8 cellular contexts compared by ENCODE assay signal in the genomic region with DNA sequence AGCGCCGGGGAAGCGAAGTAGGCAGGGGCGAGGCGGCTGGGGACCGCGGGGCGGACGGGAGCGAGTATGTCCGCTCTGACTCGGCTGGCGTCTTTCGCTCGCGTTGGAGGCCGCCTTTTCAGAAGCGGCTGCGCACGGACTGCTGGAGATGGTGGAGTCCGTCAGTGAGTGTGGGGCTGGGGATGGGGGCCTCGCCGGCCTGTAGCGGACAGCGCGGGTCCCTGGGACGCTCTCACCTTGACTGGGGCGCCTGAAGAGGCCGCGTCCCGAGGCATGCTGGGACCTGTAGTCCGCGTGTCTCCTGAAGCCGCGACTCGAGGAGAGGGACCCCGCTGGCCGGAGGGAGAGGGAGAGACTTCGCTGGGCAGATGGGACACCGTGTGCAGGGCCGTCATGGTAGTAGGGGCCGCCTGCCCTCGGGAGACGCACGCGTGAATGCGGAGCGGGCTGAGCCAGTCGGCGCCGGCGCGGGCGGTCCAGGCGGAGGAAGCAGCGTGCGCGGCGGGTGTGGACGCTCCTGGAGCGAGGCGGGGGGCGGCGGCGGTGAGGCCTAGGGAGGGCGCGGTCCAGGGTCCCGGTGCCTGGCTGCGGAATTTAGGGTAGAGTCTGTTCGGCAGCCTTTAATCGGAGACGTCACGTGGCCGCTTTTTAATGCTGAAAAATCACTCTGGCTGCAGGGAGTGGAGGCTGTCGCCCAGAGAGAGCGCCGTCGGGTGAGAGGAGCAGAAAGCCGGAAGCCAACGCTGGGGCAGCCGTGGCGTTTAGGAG. TPM values are rescaled to one million over a fixed set of nuclear protein-coding genes. Genes with fewer than 3 reads are reported as not detected.
DNase-seq lines count a peak whose midpoint lies in the region; ATAC-seq and TF ChIP-seq lines count a peak whose summit lies in the region.

A gene (plus strand): TSS at position 30 of the 768 bp plus-strand sequence. CDS start 37 bp downstream, at position 67.

- peak within 1 kb of the TSS; percentile 99 for H3K27ac Mint-ChIP-seq in endodermal cell

- H3K27ac ChIP-seq in endodermal cell (ENCODE audit: low read depth, low read length), result peak within 1 kb of the TSS; percentile 87

- H3K9me3 ChIP-seq in endodermal cell (ENCODE audit: control insufficient read depth, low read length), result no peaks in the 10 kb centered on the region

- H3K36me3 Mint-ChIP-seq in endodermal cell (ENCODE audit: low read depth), result peaks cover 6% of the 10 kb centered on the region

- H3K4me1 ChIP-seq in endodermal cell (ENCODE audit: control insufficient read depth, insufficient read depth, low read length), result no peaks in the 10 kb centered on the region

- H3K27me3 ChIP-seq in endodermal cell (ENCODE audit: control insufficient read depth, insufficient read depth, low read length, poor library complexity, severe bottlenecking), result no peaks in the 10 kb centered on the region

- H3K9ac ChIP-seq in endodermal cell (ENCODE audit: extremely low read depth, low read length, poor library complexity, severe bottlenecking), result peak within 1 kb of the TSS; percentile 50

- DNase-seq in CMK (ENCODE audit: low read depth), result peak; percentile 31
- peak; percentile 92 for DNase-seq in NCI-H82 (lab: John Stamatoyannopoulos, UW)
- peak; percentile 19 to 95 for DNase-seq in activated CD8-positive, alpha-beta memory T cell treated with anti-CD3 and anti-CD28 coated beads for 1 hour (ENCODE audit: extremely low read depth in 1 of 2, low read depth in 1 of 2)
- DNase-seq in endodermal cell, result peak; percentile 94
- peak; percentile 98 for DNase-seq in mesenteric fat pad (ENCODE audit: low spot score)
- peak; percentile 53 to 55 for DNase-seq in stimulated activated CD8-positive, alpha-beta memory T cell treated with anti-CD3 and anti-CD28 coated beads, Interleukin-15, amount 100 ng/mL, for 48 hours (ENCODE audit: low read depth in 2 of 2)

- WGBS in endodermal cell (ENCODE audit: insufficient coverage in 1 of 2, insufficient read length in 1 of 2), 2 experiments, result 0% methylated on average over 23 to 82 of the region's 82 CpGs

- peak within 1 kb of the TSS; percentile 97 for H3K4me3 Mint-ChIP-seq in endodermal cell

- H3K4me3 ChIP-seq in endodermal cell (ENCODE audit: low read length), result peak within 1 kb of the TSS; percentile 89

- H3K27me3 Mint-ChIP-seq in endodermal cell (ENCODE audit: insufficient read depth), result no peaks in the 10 kb centered on the region

- peaks cover 19% of the 10 kb centered on the region for H3K4me1 Mint-ChIP-seq in endodermal cell

- peaks cover 4% of the 10 kb centered on the region for H3K36me3 ChIP-seq in endodermal cell (ENCODE audit: control insufficient read depth, insufficient read depth, low read length)

- peak; percentile 85 for ATAC-seq in GM19351 (IDR thresholded peaks at IDR 0.05; ENCODE audit: unreplicated experiment)
- peak; percentile 52 for ATAC-seq in HG03469 (IDR thresholded peaks at IDR 0.05; ENCODE audit: unreplicated experiment)

- H3K9me3 Mint-ChIP-seq in endodermal cell, result no peaks in the 10 kb centered on the region

- no peak for TF ChIP-seq CTCF in endodermal cell (conservative IDR thresholded peaks at IDR 0.05)

RNA-seq across cellular contexts. Expression of the gene that starts here (rescaled TPM):
- 100 to 1,000 TPM; 180 to 202 TPM for total RNA-seq in endodermal cell
- 183 TPM for polyA plus RNA-seq in endodermal cell (2013, experiment 1 of 2)
- 170 TPM for polyA plus RNA-seq in endodermal cell (2013, experiment 2 of 2)
- 202 TPM for total RNA-seq in mesenteric fat pad

Comparison
In these comparisons a context has a peak if more than half of its experiments do, and no peak if none do; other contexts are left out.
1. Peak in every context shown above with its lines: DNase-seq, ATAC-seq, H3K4me3 ChIP-seq and H3K27ac ChIP-seq.
2. DNase-seq: peak in every context shown above with its lines; median percentile 98 in mesenteric fat pad; 94 in endodermal cell; 92 in NCI-H82; 57 in activated CD8-positive, alpha-beta memory T cell treated with anti-CD3 and anti-CD28 coated beads for 1 hour; 54 in stimulated activated CD8-positive, alpha-beta memory T cell treated with anti-CD3 and anti-CD28 coated beads, Interleukin-15, amount 100 ng/mL, for 48 hours; 31 in CMK.